ENCODE assay signal across 12 cellular contexts in the genomic region with DNA sequence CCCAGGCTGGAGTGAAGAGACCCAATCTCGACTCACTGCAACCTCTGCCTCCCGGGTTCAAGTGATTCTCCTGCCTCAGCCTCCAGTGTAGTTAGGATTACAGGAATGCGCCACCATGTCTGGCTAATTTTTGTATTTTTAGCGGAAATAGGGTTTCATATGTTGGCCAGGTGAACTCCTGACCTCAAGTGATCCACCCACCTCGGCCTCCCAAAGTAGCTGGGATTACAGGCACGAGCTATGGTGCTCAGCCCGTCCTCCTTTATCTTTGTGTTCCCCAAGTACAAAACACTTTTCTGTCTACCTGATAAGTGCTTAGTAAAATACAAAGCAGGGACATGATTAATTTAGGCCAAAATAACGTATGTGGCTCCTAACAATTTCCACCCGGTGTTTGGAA.
DNase-seq lines count a peak whose midpoint lies in the region; ATAC-seq lines count a peak whose summit lies in the region.
"Had no signal": no experiment of that assay in that cellular context is flagged by ENCODE, and none has a peak within 500 bp of the region (broad histone marks: within the 10 kb centered on the region; RNA-seq: fewer than 3 reads in every experiment).

No MANE protein-coding gene starts in this region.

- H3K4me1 ChIP-seq in BLaER1 (peaks cover 34% of the 10 kb centered on the region), mucosa of rectum (ENCODE audit: control insufficient read depth in 2 of 2, insufficient read depth in 2 of 2, low read length in 2 of 2) (peaks cover 0 to 4% of the 10 kb centered on the region in 2 donors), HAP-1 (no peaks in the 10 kb centered on the region)

- H3K36me3 Mint-ChIP-seq in activated naive CD8-positive, alpha-beta T cell treated with anti-CD3 and anti-CD28 coated beads, Interleukin-2, amount 10 ng/mL, durations not matched to agents 7 days and 5 days = peaks cover 10% of the 10 kb centered on the region

- no peaks in the 10 kb centered on the region for H3K36me3 ChIP-seq in BLaER1
- no peaks in the 10 kb centered on the region for H3K36me3 ChIP-seq in KOPT-K1 (ENCODE audit: insufficient read depth, low read length)
- no peaks in the 10 kb centered on the region for H3K36me3 ChIP-seq in mucosa of rectum (ENCODE audit: control insufficient read depth in 2 of 2, insufficient read depth in 2 of 2, low read length in 2 of 2)
- no peaks in the 10 kb centered on the region for H3K36me3 ChIP-seq in HAP-1 (replicated peaks)

- H4K20me1 ChIP-seq in BLaER1 = no peaks in the 10 kb centered on the region

- H3K9me3 Mint-ChIP-seq in activated naive CD8-positive, alpha-beta T cell treated with anti-CD3 and anti-CD28 coated beads, Interleukin-2, amount 10 ng/mL, durations not matched to agents 7 days and 5 days = no peaks in the 10 kb centered on the region
- H3K9me3 Mint-ChIP-seq: neural crest cell had no signal

- no peak overlapping the region for H3K4me3 ChIP-seq in BLaER1
- H3K4me3 ChIP-seq in mucosa of rectum (ENCODE audit: low read length in 2 of 2) = peak overlapping the region in 1 of 2 donors; percentile 10
- no peak overlapping the region for H3K4me3 ChIP-seq in HAP-1

- H3K4me1 Mint-ChIP-seq in activated naive CD8-positive, alpha-beta T cell treated with anti-CD3 and anti-CD28 coated beads, Interleukin-2, amount 10 ng/mL, durations not matched to agents 7 days and 5 days = peaks cover 66% of the 10 kb centered on the region

- in situ Hi-C loops in HAP-1 (cut with MboI; ENCODE audit: low sequenced_read_pairs) = no loop called here

- H3K9ac ChIP-seq in BLaER1 (no peak overlapping the region), mucosa of rectum (ENCODE audit: low read depth in 1 of 2, low read length in 2 of 2) (peak overlapping the region in 1 of 2 donors; percentile 43)

- no peak for DNase-seq in activated naive CD8-positive, alpha-beta T cell treated with anti-CD3 and anti-CD28 coated beads, Interleukin-2, amount 10 ng/mL, durations not matched to agents 7 days and 5 days
- no peak for DNase-seq in HUDEP-2 (lab: John Stamatoyannopoulos, UW; ENCODE audit: unreplicated experiment in 76 of 76)
- DNase-seq in HAP-1 (ENCODE audit: low spot score in 2 of 2) = no peak
- DNase-seq: activated CD4-positive, alpha-beta T cell treated with anti-CD3 and anti-CD28 coated beads, Interleukin-2, amount 50 U/mL, for 1 hour; GOT3; NCI-H345 had no signal

- POLR2A ChIA-PET in activated naive CD8-positive, alpha-beta T cell treated with anti-CD3 and anti-CD28 coated beads, Interleukin-2, amount 10 ng/mL, durations not matched to agents 7 days and 5 days (lab: Charles Lee) = interaction anchor here (0.6 to 10.7 kb wide), 13 partner anchors 13 to 110 kb away, joined by 3 to 223 read pairs (median 9); a partner anchor contains a TSS

- H3K9me3 ChIP-seq in BLaER1 (no peaks in the 10 kb centered on the region), KOPT-K1 (ENCODE audit: insufficient read depth, low read length, poor library complexity, severe bottlenecking) (no peaks in the 10 kb centered on the region), mucosa of rectum (ENCODE audit: control insufficient read depth in 2 of 2, low read length in 2 of 2) (no peaks in the 10 kb centered on the region), HAP-1 (no peaks in the 10 kb centered on the region)

- H3K27me3 Mint-ChIP-seq in activated naive CD8-positive, alpha-beta T cell treated with anti-CD3 and anti-CD28 coated beads, Interleukin-2, amount 10 ng/mL, durations not matched to agents 7 days and 5 days = no peaks in the 10 kb centered on the region

- peak overlapping the region; percentile 79 for H3K4me3 Mint-ChIP-seq in activated naive CD8-positive, alpha-beta T cell treated with anti-CD3 and anti-CD28 coated beads, Interleukin-2, amount 10 ng/mL, durations not matched to agents 7 days and 5 days
- H3K4me3 Mint-ChIP-seq: neural crest cell had no signal

- peak overlapping the region; percentile 92 for H3K27ac Mint-ChIP-seq in activated naive CD8-positive, alpha-beta T cell treated with anti-CD3 and anti-CD28 coated beads, Interleukin-2, amount 10 ng/mL, durations not matched to agents 7 days and 5 days

- H3K27me3 ChIP-seq in BLaER1 (no peaks in the 10 kb centered on the region), mucosa of rectum (ENCODE audit: control insufficient read depth in 2 of 2, insufficient read depth in 2 of 2, low read length in 2 of 2) (no peaks in the 10 kb centered on the region), HAP-1 (ENCODE audit: low read depth) (no peaks in the 10 kb centered on the region)

- peak overlapping the region; percentile 63 for H3K4me2 ChIP-seq in BLaER1

- ATAC-seq in activated naive CD8-positive, alpha-beta T cell treated with anti-CD3 and anti-CD28 coated beads, Interleukin-2, amount 10 ng/mL, durations not matched to agents 7 days and 5 days (ENCODE audit: low read depth) = no peak
- ATAC-seq in HG03135 (IDR thresholded peaks at IDR 0.05; ENCODE audit: unreplicated experiment) (no peak), GM18873 (IDR thresholded peaks at IDR 0.05; ENCODE audit: low FRiP score, unreplicated experiment) (no peak)

- H3K27ac ChIP-seq in BLaER1 = peak overlapping the region; percentile 76
- H3K27ac ChIP-seq in KOPT-K1 (ENCODE audit: low read depth, low read length, poor library complexity, severe bottlenecking) = peak overlapping the region; percentile 97
- peak overlapping the region; percentile 61 to 77 for H3K27ac ChIP-seq in mucosa of rectum (ENCODE audit: low read depth in 2 of 2, low read length in 2 of 2)
